8 cellular contexts compared by ENCODE assay signal in genomic region chr10:15719899-15720634, GRCh38. TPM values are rescaled to one million over a fixed set of nuclear protein-coding genes. Genes with fewer than 3 reads are reported as not detected.
DNase-seq lines count a peak whose midpoint lies in the region; ATAC-seq and TF ChIP-seq lines count a peak whose summit lies in the region.

ITGA8 (minus strand) TSS chr10:15719922; CDS start chr10:15719771, 151 bp downstream.

- H3K4me1 ChIP-seq in PC-3 (ENCODE audit: insufficient read depth, low read length) (no peaks in the 10 kb centered on the region), cardiac muscle cell (ENCODE audit: low read depth) (no peaks in the 10 kb centered on the region), sigmoid colon (peaks cover 0 to 25% (median 23%) of the 10 kb centered on the region in 4 donors), Karpas-422 (ENCODE audit: low read length) (no peaks in the 10 kb centered on the region)

- no peak within 1 kb of the TSS for H3K27ac ChIP-seq in PC-3 (ENCODE audit: low read length)
- no peak within 1 kb of the TSS for H3K27ac ChIP-seq in cardiac muscle cell
- peak within 1 kb of the TSS in 2 of 4 donors; percentile 36 to 70 for H3K27ac ChIP-seq in sigmoid colon
- no peak within 1 kb of the TSS for H3K27ac ChIP-seq in Karpas-422 (ENCODE audit: low read length)

- TF ChIP-seq CTCF in GM13976 (IDR thresholded peaks at IDR 0.05; ENCODE audit: borderline replicate concordance, control extremely low read depth, extremely low read depth, insufficient read depth, missing control alignments) (no peak), PC-3 (conservative IDR thresholded peaks at IDR 0.05; ENCODE audit: low read depth, low read length) (peak; percentile 43; the same call in 1 of the 2 replicates), cardiac muscle cell (IDR thresholded peaks at IDR 0.05; ENCODE audit: low read depth, low read length) (peak; percentile 61), sigmoid colon (IDR thresholded peaks at IDR 0.05) (peak in 3 of 4 experiments; percentile 22 to 40 (median 31))

- H3K9ac ChIP-seq in PC-3 (ENCODE audit: low read length) (no peak within 1 kb of the TSS), Karpas-422 (ENCODE audit: low read length) (no peak within 1 kb of the TSS)

- peak; percentile 51 for DNase-seq in GM13976 (ENCODE audit: low spot score)
- no peak for DNase-seq in PC-3
- peak; percentile 39 to 79 for DNase-seq in cardiac muscle cell (ENCODE audit: low read depth in 1 of 2, low spot score in 1 of 2)
- DNase-seq in sigmoid colon = no peak
- DNase-seq in Karpas-422 = no peak

- BruUV-seq in PC-3 (replicated peaks; lab: Mats Ljungman, UMichigan) = no TSS peak

- in situ Hi-C loops in GM13976 (cut with MboI; ENCODE audit: low sequenced_read_pairs, unreplicated experiment) = loop anchor here (10.0 kb wide), 1 partner anchor 285 kb away; no protein-coding TSS in a partner anchor

- no peaks in the 10 kb centered on the region for H3F3A ChIP-seq in PC-3 (ENCODE audit: low read length, unreplicated experiment)

- POLR2A ChIA-PET in PC-3 (lab: Charles Lee; ENCODE audit: unreplicated experiment) = no interaction called here

- TF ChIP-seq POLR2A in sigmoid colon (IDR thresholded peaks at IDR 0.05) = no peak

- CTCF ChIA-PET in PC-3 (lab: Charles Lee) = no interaction called here

- no peak for ATAC-seq in PC-3
- no peak for ATAC-seq in GM19455 (IDR thresholded peaks at IDR 0.05; ENCODE audit: unreplicated experiment)
- no peak for ATAC-seq in HG03520 (IDR thresholded peaks at IDR 0.05; ENCODE audit: unreplicated experiment)
- ATAC-seq in HG02610 (IDR thresholded peaks at IDR 0.05; ENCODE audit: unreplicated experiment) = no peak

- TF ChIP-seq EP300 in sigmoid colon (IDR thresholded peaks at IDR 0.05) = no peak

- no peak within 1 kb of the TSS for H3K4me2 ChIP-seq in PC-3 (ENCODE audit: low read length)
- no peak within 1 kb of the TSS for H3K4me2 ChIP-seq in Karpas-422 (ENCODE audit: low read depth, low read length, poor library complexity, severe bottlenecking)

- peaks cover 24% of the 10 kb centered on the region for H3K27me3 ChIP-seq in PC-3 (ENCODE audit: low read length)
- peaks cover 21% of the 10 kb centered on the region for H3K27me3 ChIP-seq in cardiac muscle cell
- peaks cover 9 to 42% (median 22%) of the 10 kb centered on the region in 3 donors for H3K27me3 ChIP-seq in sigmoid colon
- no peaks in the 10 kb centered on the region for H3K27me3 ChIP-seq in Karpas-422 (ENCODE audit: low read length)

- no peaks in the 10 kb centered on the region for H3K79me2 ChIP-seq in PC-3 (ENCODE audit: low read length)
- H3K79me2 ChIP-seq in Karpas-422 (ENCODE audit: low read length) = no peaks in the 10 kb centered on the region

- H2AFZ ChIP-seq in PC-3 (ENCODE audit: low read length) (no peak within 1 kb of the TSS), Karpas-422 (ENCODE audit: low read length) (no peak within 1 kb of the TSS)

- H4K20me1 ChIP-seq in PC-3 (ENCODE audit: low read length) (no peaks in the 10 kb centered on the region), Karpas-422 (ENCODE audit: insufficient read depth, low read depth, low read length) (no peaks in the 10 kb centered on the region)

- 15% methylated on average over 33 of the region's 33 CpGs for WGBS in sigmoid colon, 2 donors

- H3K4me3 ChIP-seq in PC-3 (ENCODE audit: low read length) (no peak within 1 kb of the TSS), cardiac muscle cell (peak within 1 kb of the TSS; percentile 67), sigmoid colon (peak within 1 kb of the TSS; percentile 22 to 53 (median 50)), Karpas-422 (ENCODE audit: low read length) (no peak within 1 kb of the TSS)

- H3K9me2 ChIP-seq in PC-3 (replicated peaks; ENCODE audit: low read length) (no peaks in the 10 kb centered on the region), Karpas-422 (replicated peaks; ENCODE audit: insufficient read depth, low read length) (no peaks in the 10 kb centered on the region)

- H3K36me3 ChIP-seq in PC-3 (ENCODE audit: low read depth, low read length) (no peaks in the 10 kb centered on the region), cardiac muscle cell (no peaks in the 10 kb centered on the region), sigmoid colon (no peaks in the 10 kb centered on the region), Karpas-422 (ENCODE audit: insufficient read depth, low read length) (no peaks in the 10 kb centered on the region)

- intact Hi-C loops in PC-3 (cut with micrococcal nuclease) (loop anchor here (5.0 kb wide), 1 partner anchor 102 kb away; no protein-coding TSS in a partner anchor), sigmoid colon (cut with DNase I) (loop anchor here (5.0 kb wide), 2 partner anchors 102 to 288 kb away; no protein-coding TSS in a partner anchor)

- no peaks in the 10 kb centered on the region for H3K9me3 ChIP-seq in PC-3 (ENCODE audit: low read length)
- no peaks in the 10 kb centered on the region for H3K9me3 ChIP-seq in cardiac muscle cell (ENCODE audit: low read depth)
- H3K9me3 ChIP-seq in sigmoid colon = no peaks in the 10 kb centered on the region
- no peaks in the 10 kb centered on the region for H3K9me3 ChIP-seq in Karpas-422 (ENCODE audit: low read length)

RNA-seq across cellular contexts. Expression of gene ITGA8, which starts in this region (rescaled TPM):
- total RNA-seq in PC-3 (2014; rRNA removed) (not detected in 2 replicates), cardiac muscle cell (1.6 and 2.0 TPM in 2 replicates), sigmoid colon (1 to 10 TPM in 2 of 4 donors, under 1 TPM in 2; 0.66 to 5.7 (median 1.5) TPM)
- polyA plus RNA-seq in cardiac muscle cell (0.88 and 1.9 TPM in 2 replicates), sigmoid colon (1 to 10 TPM in 1 of 3 donors, under 1 TPM in 2; 0.46 to 1.7 (median 0.60) TPM)
- not detected in 2 replicates for total RNA-seq in Karpas-422 (2014; rRNA removed; shearing (Covaris generic); ENCODE audit: low replicate concordance)

Comparison
In these comparisons a context has a peak if more than half of its experiments do, and no peak if none do; other contexts are left out.
1. DNase-seq: peak in GM13976 (single experiment) and cardiac muscle cell (2 of 2); none in PC-3 (single experiment), sigmoid colon (single experiment) and Karpas-422 (single experiment).
2. H3K4me3 ChIP-seq: peak in cardiac muscle cell (single experiment) and sigmoid colon (4 of 4); none in PC-3 (single experiment) and Karpas-422 (single experiment).